Comparison of ENCODE assay signal across 8 cellular contexts in genomic region chr6:33161354-33162320, GRCh38. TPM values are rescaled to one million over a fixed set of nuclear protein-coding genes. Genes with fewer than 3 reads are reported as not detected.
DNase-seq lines count a peak whose midpoint lies in the region; ATAC-seq, FAIRE-seq and TF ChIP-seq lines count a peak whose summit lies in the region.

No MANE protein-coding gene starts in this region.

- H3K4me2 ChIP-seq in A549: peak overlapping the region; percentile 86
- H3K4me2 ChIP-seq in KMS-11: peak overlapping the region; percentile 68

- DNase-seq in A549 (ENCODE audit: low read depth in 1 of 2, low spot score in 1 of 2): peak; percentile 37 to 74
- peak; percentile 94 for DNase-seq in GM13976 (ENCODE audit: low spot score)
- peak; percentile 69 to 86 (median 78) for DNase-seq in adrenal gland
- DNase-seq in left ventricle myocardium inferior: peak; percentile 85
- peak; percentile 77 for DNase-seq in progenitor cell of endocrine pancreas (ENCODE audit: low spot score, unreplicated experiment)
- DNase-seq in upper lobe of left lung: peak; percentile 88 to 97

- H4K20me1 ChIP-seq in KMS-11 (ENCODE audit: insufficient read depth): no peaks in the 10 kb centered on the region

- peaks cover 14% of the 10 kb centered on the region; the same call in 2 of the 3 replicates for H3K4me1 ChIP-seq in A549
- H3K4me1 ChIP-seq in KMS-11 (ENCODE audit: low read depth, poor library complexity, severe bottlenecking): peaks cover 16% of the 10 kb centered on the region
- H3K4me1 ChIP-seq in adrenal gland (replicated peaks in 1 of 2): peaks cover 0 to 5% of the 10 kb centered on the region in 2 donors
- H3K4me1 ChIP-seq in left ventricle myocardium inferior: peaks cover 16% of the 10 kb centered on the region
- H3K4me1 ChIP-seq in upper lobe of left lung: peaks cover 14 to 18% (median 16%) of the 10 kb centered on the region in 4 donors

- POLR2A ChIA-PET in A549 (lab: Yijun Ruan, JAX): no interaction called here

- no peak for FAIRE-seq in A549 (lab: Jason Lieb, UNC)

- CTCF ChIA-PET in A549 (lab: Yijun Ruan, JAX): interaction anchor here (0.7 to 5.2 kb wide), 18 partner anchors 8 to 159 kb away, joined by 3 to 39 read pairs (median 4); no protein-coding TSS in a partner anchor

- intact Hi-C loops in adrenal gland (cut with DNase I) (loop anchor here (5.0 kb wide), 2 partner anchors 36 to 86 kb away; no protein-coding TSS in a partner anchor), left ventricle myocardium inferior (cut with micrococcal nuclease) (loop anchor here (5.0 kb wide), 1 partner anchor 86 kb away; no protein-coding TSS in a partner anchor)

- H3K27me3 ChIP-seq in KMS-11 (ENCODE audit: insufficient read depth, low read depth) (no peaks in the 10 kb centered on the region), adrenal gland (no peaks in the 10 kb centered on the region), left ventricle myocardium inferior (ENCODE audit: low read depth) (no peaks in the 10 kb centered on the region), upper lobe of left lung (no peaks in the 10 kb centered on the region)

- TF ChIP-seq CTCF in A549 (IDR thresholded peaks at IDR 0.05) (peak; percentile 72), GM13976 (IDR thresholded peaks at IDR 0.05; ENCODE audit: borderline replicate concordance, control extremely low read depth, extremely low read depth, insufficient read depth, missing control alignments) (peak; percentile 97), KMS-11 (conservative IDR thresholded peaks at IDR 0.05; ENCODE audit: low read depth, low read length) (peak; percentile 86), adrenal gland (IDR thresholded peaks at IDR 0.05) (peak; percentile 75 to 96 (median 88)), left ventricle myocardium inferior (IDR thresholded peaks at IDR 0.05; ENCODE audit: borderline replicate concordance) (peak; percentile 99), progenitor cell of endocrine pancreas (IDR thresholded peaks at IDR 0.05; ENCODE audit: unreplicated experiment) (peak; percentile 95), upper lobe of left lung (IDR thresholded peaks at IDR 0.05) (peak; percentile 93 to 96 (median 94))

- TF ChIP-seq EP300 in A549 (IDR thresholded peaks at IDR 0.05) (no peak), upper lobe of left lung (IDR thresholded peaks at IDR 0.05) (no peak)

- H3K36me3 Mint-ChIP-seq in T-helper 1 cell treated with Interleukin-12 subunit alpha and Interleukin-12 subunit beta and Interleukin-4 antibody, amounts not matched to agents 30 μg/mL and 1 μg/mL, for 36 hours (ENCODE audit: low read depth): no peaks in the 10 kb centered on the region
- no peaks in the 10 kb centered on the region for H3K36me3 Mint-ChIP-seq in progenitor cell of endocrine pancreas (ENCODE audit: insufficient read depth)

- peak overlapping the region; percentile 80 for H3K9ac ChIP-seq in KMS-11

- H3K9me3 ChIP-seq in A549: no peaks in the 10 kb centered on the region
- H3K9me3 ChIP-seq in adrenal gland (replicated peaks in 1 of 3): no peaks in the 10 kb centered on the region
- no peaks in the 10 kb centered on the region for H3K9me3 ChIP-seq in left ventricle myocardium inferior (replicated peaks)
- H3K9me3 ChIP-seq in upper lobe of left lung: no peaks in the 10 kb centered on the region

- peak overlapping the region; percentile 85 for H3K4me3 Mint-ChIP-seq in T-helper 1 cell treated with Interleukin-12 subunit alpha and Interleukin-12 subunit beta and Interleukin-4 antibody, amounts not matched to agents 30 μg/mL and 1 μg/mL, for 36 hours
- peak overlapping the region; percentile 78 for H3K4me3 Mint-ChIP-seq in progenitor cell of endocrine pancreas (ENCODE audit: low read depth)

- peaks cover 8% of the 10 kb centered on the region for H3K4me1 Mint-ChIP-seq in T-helper 1 cell treated with Interleukin-12 subunit alpha and Interleukin-12 subunit beta and Interleukin-4 antibody, amounts not matched to agents 30 μg/mL and 1 μg/mL, for 36 hours (ENCODE audit: low read depth)
- peaks cover 2% of the 10 kb centered on the region for H3K4me1 Mint-ChIP-seq in progenitor cell of endocrine pancreas (ENCODE audit: low read depth)

- H2AFZ ChIP-seq in KMS-11 (ENCODE audit: low read depth): peak overlapping the region; percentile 97

- in situ Hi-C loops in GM13976 (cut with MboI; ENCODE audit: low sequenced_read_pairs, unreplicated experiment): no loop called here

- H3K79me2 ChIP-seq in KMS-11 (ENCODE audit: insufficient read depth, low read depth): no peaks in the 10 kb centered on the region

- H3K27me3 Mint-ChIP-seq in T-helper 1 cell treated with Interleukin-12 subunit alpha and Interleukin-12 subunit beta and Interleukin-4 antibody, amounts not matched to agents 30 μg/mL and 1 μg/mL, for 36 hours (ENCODE audit: low read depth): no peaks in the 10 kb centered on the region
- peaks cover 37% of the 10 kb centered on the region for H3K27me3 Mint-ChIP-seq in progenitor cell of endocrine pancreas

- no peak for TF ChIP-seq POLR2A in A549 (IDR thresholded peaks at IDR 0.05; ENCODE audit: low read length)
- TF ChIP-seq POLR2A in adrenal gland (IDR thresholded peaks at IDR 0.05): no peak
- no peak for TF ChIP-seq POLR2A in upper lobe of left lung (IDR thresholded peaks at IDR 0.05)

- peak; percentile 87 to 94 for ATAC-seq in A549
- peak; percentile 93 to 97 for ATAC-seq in upper lobe of left lung (ENCODE audit: low FRiP score in 2 of 2)

- H3K27ac ChIP-seq in A549: peak overlapping the region; percentile 78 to 91
- H3K27ac ChIP-seq in KMS-11: no peak overlapping the region
- H3K27ac ChIP-seq in adrenal gland: no peak overlapping the region
- peak overlapping the region; percentile 43 for H3K27ac ChIP-seq in left ventricle myocardium inferior (replicated peaks)
- peak overlapping the region; percentile 11 to 70 (median 40) for H3K27ac ChIP-seq in upper lobe of left lung

- H3K9me3 Mint-ChIP-seq in T-helper 1 cell treated with Interleukin-12 subunit alpha and Interleukin-12 subunit beta and Interleukin-4 antibody, amounts not matched to agents 30 μg/mL and 1 μg/mL, for 36 hours: no peaks in the 10 kb centered on the region
- H3K9me3 Mint-ChIP-seq in progenitor cell of endocrine pancreas (ENCODE audit: low read depth): no peaks in the 10 kb centered on the region

- H3K27ac Mint-ChIP-seq in T-helper 1 cell treated with Interleukin-12 subunit alpha and Interleukin-12 subunit beta and Interleukin-4 antibody, amounts not matched to agents 30 μg/mL and 1 μg/mL, for 36 hours: peak overlapping the region; percentile 49
- H3K27ac Mint-ChIP-seq in progenitor cell of endocrine pancreas: peak overlapping the region; percentile 77

- H3K36me3 ChIP-seq in KMS-11 (ENCODE audit: insufficient read depth) (no peaks in the 10 kb centered on the region), adrenal gland (replicated peaks in 1 of 2) (no peaks in the 10 kb centered on the region), left ventricle myocardium inferior (no peaks in the 10 kb centered on the region), upper lobe of left lung (no peaks in the 10 kb centered on the region)

- TF ChIP-seq RAD21 in A549 (conservative IDR thresholded peaks at IDR 0.05 in 1 of 2, IDR thresholded peaks at IDR 0.05 in 1 of 2): peak; percentile 35 to 55; a peak in 3 of 5 replicates

- H3K4me3 ChIP-seq in A549: peak overlapping the region; percentile 49
- H3K4me3 ChIP-seq in KMS-11 (IDR thresholded peaks at IDR 0.05; ENCODE audit: insufficient read depth, low read depth, low read length): no peak overlapping the region
- H3K4me3 ChIP-seq in adrenal gland: peak overlapping the region in 3 of 4 donors; percentile 3 to 45 (median 39)
- peak overlapping the region; percentile 67 for H3K4me3 ChIP-seq in left ventricle myocardium inferior
- peak overlapping the region; percentile 31 to 58 (median 53) for H3K4me3 ChIP-seq in upper lobe of left lung

- WGBS in A549 (ENCODE audit: missing lambda C conversion rate): 27% methylated on average over 15 of the region's 58 CpGs
- WGBS in adrenal gland, 4 donors: 6 to 21% (median 15%) methylated on average over 19 to 58 of the region's 58 CpGs
- WGBS in upper lobe of left lung, 2 donors: 7 to 8% methylated on average over 22 to 52 of the region's 58 CpGs

RNA-seq across cellular contexts. Expression of gene COL11A2, which starts 30.6 kb away (rescaled TPM):
- 0.66 and 0.73 TPM in 2 replicates for polyA plus RNA-seq in A549 (2011; rRNA removed)
- polyA plus RNA-seq in A549 (2012; cell fraction: cytosol; rRNA removed): 0.40 and 0.47 TPM in 2 replicates
- 5.3 and 6.0 TPM in 2 replicates for polyA plus RNA-seq in A549 (2012; cell fraction: nucleus; rRNA removed)
- polyA plus RNA-seq in A549 (2017; fragmentation: RNase III; extraction: RNeasy Plus Mini Kit Qiagen cat#74134 plus additional on column Dnase treatment): 0.93 to 1.3 TPM (median 1.1 TPM) in 3 replicates
- 0.19 and 0.33 TPM in 2 replicates for polyA minus RNA-seq in A549 (2011; rRNA and poly(A)+ RNA removed)
- 1 to 10 TPM in 1 of 8 donors, under 1 TPM in 7; 0.11 to 1.9 (median 0.39) TPM for total RNA-seq in adrenal gland
- polyA plus RNA-seq in adrenal gland: 1 to 10 TPM in 2 of 3 donors, under 1 TPM in 1; 0.05 to 7.2 (median 1.7) TPM
- 1.3 TPM for total RNA-seq in left ventricle myocardium inferior
- 4.3 and 5.3 TPM in 2 replicates for total RNA-seq in progenitor cell of endocrine pancreas
- 1 to 10 TPM in 2 of 6 donors, under 1 TPM in 4; 0.20 to 2.1 (median 0.74) TPM for total RNA-seq in upper lobe of left lung

RNA-seq across cellular contexts. Expression of gene RXRB, which starts 38.8 kb away (rescaled TPM):
- polyA plus RNA-seq in A549 (2011; rRNA removed): 15.6 and 21.1 TPM in 2 replicates
- 13.6 and 18.5 TPM in 2 replicates for polyA plus RNA-seq in A549 (2012; cell fraction: cytosol; rRNA removed)
- polyA plus RNA-seq in A549 (2012; cell fraction: nucleus; rRNA removed): 43.2 and 51.7 TPM in 2 replicates
- 19.1 to 21.3 TPM (median 20.3 TPM) in 3 replicates for polyA plus RNA-seq in A549 (2017; fragmentation: RNase III; extraction: RNeasy Plus Mini Kit Qiagen cat#74134 plus additional on column Dnase treatment)
- polyA minus RNA-seq in A549 (2011; rRNA and poly(A)+ RNA removed): 24.3 and 29.0 TPM in 2 replicates
- total RNA-seq in adrenal gland: 10 to 100 TPM; 15.8 to 63.8 (median 33.2) TPM
- 10 to 100 TPM; 24.0 to 75.9 (median 64.2) TPM for polyA plus RNA-seq in adrenal gland
- 40.3 TPM for total RNA-seq in left ventricle myocardium inferior
- total RNA-seq in progenitor cell of endocrine pancreas: 44.3 and 47.1 TPM in 2 replicates
- 10 to 100 TPM; 19.3 to 67.1 (median 48.4) TPM for total RNA-seq in upper lobe of left lung

RNA-seq across cellular contexts. Expression of gene SLC39A7, which starts 39.0 kb away (rescaled TPM):
- polyA plus RNA-seq in A549 (2011; rRNA removed) (59.0 and 66.5 TPM in 2 replicates), A549 (2017; fragmentation: RNase III; extraction: RNeasy Plus Mini Kit Qiagen cat#74134 plus additional on column Dnase treatment) (104 to 125 TPM (median 122 TPM) in 3 replicates), adrenal gland (100 to 1,000 TPM in 1 of 3 donors, 10 to 100 TPM in 2; 44.4 to 200 (median 53.3) TPM)
- 64.6 and 64.9 TPM in 2 replicates for polyA plus RNA-seq in A549 (2012; cell fraction: cytosol; rRNA removed)
- 47.0 and 53.6 TPM in 2 replicates for polyA plus RNA-seq in A549 (2012; cell fraction: nucleus; rRNA removed)
- polyA minus RNA-seq in A549 (2011; rRNA and poly(A)+ RNA removed): 37.2 and 39.7 TPM in 2 replicates
- total RNA-seq in adrenal gland (100 to 1,000 TPM in 6 of 8 donors, 10 to 100 TPM in 2; 91.6 to 239 (median 124) TPM), left ventricle myocardium inferior (50.5 TPM), progenitor cell of endocrine pancreas (108 and 109 TPM in 2 replicates), upper lobe of left lung (100 to 1,000 TPM in 2 of 6 donors, 10 to 100 TPM in 4; 37.7 to 104 (median 86.7) TPM)

RNA-seq across cellular contexts. Expression of gene HSD17B8, which starts 42.8 kb away (rescaled TPM):
- 15.9 and 16.5 TPM in 2 replicates for polyA plus RNA-seq in A549 (2011; rRNA removed)
- 35.1 and 37.4 TPM in 2 replicates for polyA plus RNA-seq in A549 (2012; cell fraction: cytosol; rRNA removed)
- polyA plus RNA-seq in A549 (2012; cell fraction: nucleus; rRNA removed): 33.3 and 45.0 TPM in 2 replicates
- 9.3 to 9.6 TPM (median 9.5 TPM) in 3 replicates for polyA plus RNA-seq in A549 (2017; fragmentation: RNase III; extraction: RNeasy Plus Mini Kit Qiagen cat#74134 plus additional on column Dnase treatment)
- polyA minus RNA-seq in A549 (2011; rRNA and poly(A)+ RNA removed): 13.6 and 16.6 TPM in 2 replicates
- 10 to 100 TPM; 13.4 to 96.3 (median 43.7) TPM for total RNA-seq in adrenal gland
- polyA plus RNA-seq in adrenal gland: 10 to 100 TPM; 18.9 to 24.7 (median 22.8) TPM
- total RNA-seq in left ventricle myocardium inferior: 18.2 TPM
- 7.0 and 9.2 TPM in 2 replicates for total RNA-seq in progenitor cell of endocrine pancreas
- 10 to 100 TPM in 5 of 6 donors, 1 to 10 TPM in 1; 8.2 to 39.3 (median 28.7) TPM for total RNA-seq in upper lobe of left lung

RNA-seq across cellular contexts. Expression of gene RING1, which starts 46.7 kb away (rescaled TPM):
- 12.7 and 14.6 TPM in 2 replicates for polyA plus RNA-seq in A549 (2011; rRNA removed)
- 25.2 and 28.3 TPM in 2 replicates for polyA plus RNA-seq in A549 (2012; cell fraction: cytosol; rRNA removed)
- 28.3 and 35.9 TPM in 2 replicates for polyA plus RNA-seq in A549 (2012; cell fraction: nucleus; rRNA removed)
- 31.4 to 39.0 TPM (median 35.0 TPM) in 3 replicates for polyA plus RNA-seq in A549 (2017; fragmentation: RNase III; extraction: RNeasy Plus Mini Kit Qiagen cat#74134 plus additional on column Dnase treatment)
- 12.6 and 14.2 TPM in 2 replicates for polyA minus RNA-seq in A549 (2011; rRNA and poly(A)+ RNA removed)
- total RNA-seq in adrenal gland: 10 to 100 TPM in 7 of 8 donors, 1 to 10 TPM in 1; 8.5 to 52.2 (median 31.3) TPM
- polyA plus RNA-seq in adrenal gland: 100 to 1,000 TPM in 1 of 3 donors, 10 to 100 TPM in 2; 29.9 to 107 (median 84.5) TPM
- total RNA-seq in left ventricle myocardium inferior: 28.4 TPM
- 56.2 and 62.4 TPM in 2 replicates for total RNA-seq in progenitor cell of endocrine pancreas
- total RNA-seq in upper lobe of left lung: 10 to 100 TPM; 17.9 to 50.6 (median 40.4) TPM

Comparison
In these comparisons a context has a peak if more than half of its experiments do, and no peak if none do; other contexts are left out.
1. H3K27ac ChIP-seq: peak in A549 (2 of 2), left ventricle myocardium inferior (single experiment) and upper lobe of left lung (4 of 4); none in KMS-11 (single experiment) and adrenal gland (0 of 5).
2. Peak in every context shown above with its lines, with median percentiles within 50 percentile points of each other: DNase-seq and CTCF ChIP-seq.